Comparison of ENCODE assay signal across 9 cellular contexts in genomic region chr3:42024578-42025387, GRCh38.
DNase-seq lines count a peak whose midpoint lies in the region; ATAC-seq and TF ChIP-seq lines count a peak whose summit lies in the region.
"Had no signal": no experiment of that assay in that cellular context is flagged by ENCODE, and none has a peak within 500 bp of the region (broad histone marks: within the 10 kb centered on the region; RNA-seq: fewer than 3 reads in every experiment).

No MANE protein-coding gene starts in this region.

- peaks cover 13% of the 10 kb centered on the region for H3K79me1 ChIP-seq in mesenchymal stem cell (replicated peaks; ENCODE audit: low read length, poor library complexity, severe bottlenecking)

- peak overlapping the region; percentile 94 for H3K9ac ChIP-seq in mesenchymal stem cell (ENCODE audit: low read length)

- H3K27ac Mint-ChIP-seq in CD4-positive, alpha-beta T cell, result no peak overlapping the region

- no peaks in the 10 kb centered on the region for H3K27me3 ChIP-seq in heart left ventricle
- no peaks in the 10 kb centered on the region for H3K27me3 ChIP-seq in mesenchymal stem cell (ENCODE audit: control insufficient read depth in 1 of 2, insufficient read depth in 1 of 2, low read length in 2 of 2)
- no peaks in the 10 kb centered on the region for H3K27me3 ChIP-seq in vagina
- no peaks in the 10 kb centered on the region for H3K27me3 ChIP-seq in CD4-positive, alpha-beta T cell (ENCODE audit: control insufficient read depth, insufficient read depth, low read length)

- H4K8ac ChIP-seq in mesenchymal stem cell (ENCODE audit: low read length), result peak overlapping the region; percentile 52

- peak overlapping the region; percentile 28 to 45 for H2BK12ac ChIP-seq in mesenchymal stem cell (ENCODE audit: low read length in 2 of 2)

- H3K4ac ChIP-seq in mesenchymal stem cell (ENCODE audit: low read depth in 1 of 2, low read length in 2 of 2), result peak overlapping the region in 1 of 2 experiments; percentile 63

- POLR2A ChIA-PET in CD4-positive, alpha-beta T cell (lab: Charles Lee), result interaction anchor here (1.0 to 1.2 kb wide), 2 partner anchors 10 to 63 kb away, joined by 3 to 4 read pairs; partner anchors contain the start of gene ULK4

- no peaks in the 10 kb centered on the region for H3K36me3 ChIP-seq in heart left ventricle
- no peaks in the 10 kb centered on the region for H3K36me3 ChIP-seq in mesenchymal stem cell (ENCODE audit: control insufficient read depth in 1 of 2, insufficient read depth in 2 of 2, low read depth in 1 of 2, low read length in 2 of 2)
- H3K36me3 ChIP-seq in vagina, result no peaks in the 10 kb centered on the region

- H2BK120ac ChIP-seq in mesenchymal stem cell (ENCODE audit: low read depth, low read length), result peak overlapping the region; percentile 22

- TF ChIP-seq CTCF in heart left ventricle (IDR thresholded peaks at IDR 0.05), result no peak
- no peak for TF ChIP-seq CTCF in vagina (IDR thresholded peaks at IDR 0.05)
- TF ChIP-seq CTCF in CD4-positive, alpha-beta T cell (IDR thresholded peaks at IDR 0.05), result no peak

- no peak overlapping the region for H2BK15ac ChIP-seq in mesenchymal stem cell (ENCODE audit: low read depth, poor library complexity, severe bottlenecking)

- H3K9me3 Mint-ChIP-seq in CD4-positive, alpha-beta T cell, result no peaks in the 10 kb centered on the region

- H3K9me3 ChIP-seq in heart left ventricle, result peaks cover 0 to 6% (median 0%) of the 10 kb centered on the region in 12 donors
- no peaks in the 10 kb centered on the region for H3K9me3 ChIP-seq in mesenchymal stem cell (ENCODE audit: control insufficient read depth, low read length)
- H3K9me3 ChIP-seq in vagina, result no peaks in the 10 kb centered on the region
- H3K9me3 ChIP-seq in CD4-positive, alpha-beta T cell (ENCODE audit: control insufficient read depth, low read length), result no peaks in the 10 kb centered on the region

- no peaks in the 10 kb centered on the region for H3K36me3 Mint-ChIP-seq in CD4-positive, alpha-beta T cell (ENCODE audit: low read depth)

- H3K14ac ChIP-seq in mesenchymal stem cell (ENCODE audit: low read length in 2 of 2), result no peak overlapping the region

- H2AK5ac ChIP-seq in mesenchymal stem cell (ENCODE audit: low read length, severe bottlenecking), result peak overlapping the region; percentile 57

- DNase-seq in heart left ventricle (peak in 1 of 5 donors; percentile 35), cardiac septum (ENCODE audit: low spot score) (no peak), caudate nucleus (lab: John Stamatoyannopoulos, UW) (peak in 2 of 61 donors; percentile 7 to 9), mesenchymal stem cell (peak; percentile 44), vagina (ENCODE audit: extremely low spot score in 2 of 2) (no peak), AG08395 (ENCODE audit: low spot score) (no peak), ACHN (no peak)
- DNase-seq in CD4-positive, alpha-beta T cell, result no peak
- DNase-seq: NCI-H1048 had no signal

- no peak overlapping the region for H3K23ac ChIP-seq in mesenchymal stem cell (ENCODE audit: low read length in 2 of 2)

- CTCF ChIA-PET in CD4-positive, alpha-beta T cell (lab: Charles Lee), result interaction anchor here (0.9 kb wide), 1 partner anchor 10 kb away, joined by 3 read pairs; no protein-coding TSS in a partner anchor

- H3K4me1 ChIP-seq in heart left ventricle (peaks cover 16 to 92% (median 78%) of the 10 kb centered on the region in 12 donors), mesenchymal stem cell (ENCODE audit: control insufficient read depth, insufficient read depth, low read depth, low read length) (peaks cover 17% of the 10 kb centered on the region), vagina (peaks cover 73% of the 10 kb centered on the region)

- WGBS in heart left ventricle, 4 donors, result 26 to 29% (median 27%) methylated on average over 10 of the region's 10 CpGs
- WGBS in mesenchymal stem cell, result 21% methylated on average over 4 of the region's 10 CpGs

- H3K27ac ChIP-seq in heart left ventricle (peak overlapping the region; percentile 38 to 92 (median 86)), caudate nucleus (ENCODE audit: low read depth, low read length) (peak overlapping the region; percentile 80), mesenchymal stem cell (ENCODE audit: low read length, poor library complexity, severe bottlenecking) (peak overlapping the region; percentile 86), vagina (peak overlapping the region; percentile 79)
- H3K27ac ChIP-seq in CD4-positive, alpha-beta T cell (ENCODE audit: low read depth, low read length), result no peak overlapping the region

- peak overlapping the region; percentile 90 for H2BK5ac ChIP-seq in mesenchymal stem cell (ENCODE audit: low read depth, low read length, poor library complexity, severe bottlenecking)

- no peak overlapping the region for H2AFZ ChIP-seq in mesenchymal stem cell (ENCODE audit: low read depth, low read length)

- intact Hi-C loops in heart left ventricle (cut with DNase I) (loop anchor here in 5 of 10 donors (5.0 kb wide), 2 partner anchors 33 to 38 kb away; no protein-coding TSS in a partner anchor), cardiac septum (cut with DNase I) (loop anchor here (1.0 kb wide), 1 partner anchor 37 kb away; no protein-coding TSS in a partner anchor), vagina (cut with DNase I) (loop anchor here (5.0 kb wide), 1 partner anchor 43 kb away; no protein-coding TSS in a partner anchor)
- intact Hi-C loops in CD4-positive, alpha-beta T cell (cut with DNase I, micrococcal nuclease), result no loop called here

- peaks cover 61% of the 10 kb centered on the region for H3K4me1 Mint-ChIP-seq in CD4-positive, alpha-beta T cell (ENCODE audit: low read depth)

- peak overlapping the region; percentile 6 to 67 for H3K18ac ChIP-seq in mesenchymal stem cell (ENCODE audit: low read depth in 1 of 2, low read length in 2 of 2)

- H3K4me3 ChIP-seq in heart left ventricle (peak overlapping the region in 1 of 12 donors; percentile 22), mesenchymal stem cell (ENCODE audit: insufficient read depth in 1 of 2, low read depth in 1 of 2, low read length in 2 of 2) (peak overlapping the region in 1 of 2 experiments; percentile 63), vagina (peak overlapping the region; percentile 4 to 8)

- H3K4me3 Mint-ChIP-seq in CD4-positive, alpha-beta T cell, result no peak overlapping the region

- H3K27me3 Mint-ChIP-seq in CD4-positive, alpha-beta T cell, result no peaks in the 10 kb centered on the region

- TF ChIP-seq POLR2A in heart left ventricle (IDR thresholded peaks at IDR 0.05), result no peak
- no peak for TF ChIP-seq POLR2A in vagina (IDR thresholded peaks at IDR 0.05)

- H3K4me2 ChIP-seq in mesenchymal stem cell (ENCODE audit: low read length, poor library complexity, severe bottlenecking), result peak overlapping the region; percentile 27

- ATAC-seq in heart left ventricle, result peak in 1 of 4 donors; percentile 32
- ATAC-seq in CD4-positive, alpha-beta T cell (ENCODE audit: poor library complexity), result no peak

- in situ Hi-C loops in ACHN (cut with HindIII; ENCODE audit: low pct_ligation_motif_present, low pct_unique_long_range_greater_than_20kb, low sequenced_read_pairs), result no loop called here

- peak overlapping the region; percentile 5 for H4K91ac ChIP-seq in mesenchymal stem cell (ENCODE audit: low read length)

Comparison
In these comparisons a context has a peak if more than half of its experiments do, and no peak if none do; other contexts are left out.
1. intact Hi-C loops: an anchor here in cardiac septum (1.0 kb wide) and vagina (5.0 kb wide); none called in CD4-positive, alpha-beta T cell.